Comparison of ENCODE assay signal across 1 cellular context in the genomic region with DNA sequence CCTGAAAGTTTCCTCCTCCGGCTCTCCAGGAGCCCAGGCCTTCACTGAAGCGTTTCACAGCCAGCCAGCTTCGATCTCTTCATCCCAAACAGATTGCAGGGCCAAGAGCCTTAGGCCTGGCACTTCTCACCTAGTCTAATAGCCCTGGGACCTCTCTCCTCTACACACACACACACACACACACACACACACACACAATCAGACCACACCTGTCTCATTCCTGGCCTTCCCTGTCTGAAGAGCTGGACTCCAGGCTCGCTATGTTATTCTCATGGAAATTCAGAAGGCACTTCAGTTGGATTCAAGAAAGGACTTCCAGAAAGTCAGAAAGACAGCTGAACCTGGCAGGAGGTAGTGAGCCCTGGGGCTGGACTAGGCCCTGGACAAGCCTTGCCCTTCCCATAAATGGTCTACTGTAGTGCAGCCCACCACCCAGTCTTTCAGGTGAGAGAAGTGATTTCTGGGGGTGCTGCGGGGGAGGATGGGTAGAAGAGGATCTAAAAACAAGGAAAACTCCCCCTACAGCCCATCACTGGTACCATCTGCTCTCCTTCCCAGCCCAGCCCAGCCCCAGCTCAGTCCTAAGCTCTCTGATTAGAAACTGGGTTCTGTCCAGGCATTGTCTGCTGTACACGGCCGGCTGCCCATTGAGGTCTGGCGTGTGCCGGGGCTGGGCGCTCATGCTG.
A peak's percentile ranks its signal among the peaks of the same experiment; 100 is the strongest.
TF ChIP-seq lines count a peak whose summit lies in the region.

No MANE protein-coding gene starts in this region.

TF ChIP-seq in K562, 482 proteins besides CTCF, POLR2A, EP300 and RAD21 (continued from another document and continues in another):
- TF ChIP-seq, protein P1, sequence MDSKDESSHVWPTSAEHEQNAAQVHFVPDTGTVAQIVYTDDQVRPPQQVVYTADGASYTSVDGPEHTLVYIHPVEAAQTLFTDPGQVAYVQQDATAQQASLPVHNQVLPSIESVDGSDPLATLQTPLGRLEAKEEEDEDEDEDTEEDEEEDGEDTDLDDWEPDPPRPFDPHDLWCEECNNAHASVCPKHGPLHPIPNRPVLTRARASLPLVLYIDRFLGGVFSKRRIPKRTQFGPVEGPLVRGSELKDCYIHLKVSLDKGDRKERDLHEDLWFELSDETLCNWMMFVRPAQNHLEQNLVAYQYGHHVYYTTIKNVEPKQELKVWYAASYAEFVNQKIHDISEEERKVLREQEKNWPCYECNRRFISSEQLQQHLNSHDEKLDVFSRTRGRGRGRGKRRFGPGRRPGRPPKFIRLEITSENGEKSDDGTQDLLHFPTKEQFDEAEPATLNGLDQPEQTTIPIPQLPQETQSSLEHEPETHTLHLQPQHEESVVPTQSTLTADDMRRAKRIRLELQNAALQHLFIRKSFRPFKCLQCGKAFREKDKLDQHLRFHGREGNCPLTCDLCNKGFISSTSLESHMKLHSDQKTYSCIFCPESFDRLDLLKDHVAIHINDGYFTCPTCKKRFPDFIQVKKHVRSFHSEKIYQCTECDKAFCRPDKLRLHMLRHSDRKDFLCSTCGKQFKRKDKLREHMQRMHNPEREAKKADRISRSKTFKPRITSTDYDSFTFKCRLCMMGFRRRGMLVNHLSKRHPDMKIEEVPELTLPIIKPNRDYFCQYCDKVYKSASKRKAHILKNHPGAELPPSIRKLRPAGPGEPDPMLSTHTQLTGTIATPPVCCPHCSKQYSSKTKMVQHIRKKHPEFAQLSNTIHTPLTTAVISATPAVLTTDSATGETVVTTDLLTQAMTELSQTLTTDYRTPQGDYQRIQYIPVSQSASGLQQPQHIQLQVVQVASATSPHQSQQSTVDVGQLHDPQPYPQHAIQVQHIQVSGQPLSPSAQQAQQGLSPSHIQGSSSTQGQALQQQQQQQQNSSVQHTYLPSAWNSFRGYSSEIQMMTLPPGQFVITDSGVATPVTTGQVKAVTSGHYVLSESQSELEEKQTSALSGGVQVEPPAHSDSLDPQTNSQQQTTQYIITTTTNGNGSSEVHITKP (IDR thresholded peaks at IDR 0.05; ENCODE audit: partially characterized antibody) = peak; percentile 55
- TF ChIP-seq HMG20A (CRISPR knock-in tag; conservative IDR thresholded peaks at IDR 0.05) = no peak
- TF ChIP-seq COPS2 (conservative IDR thresholded peaks at IDR 0.05) = no peak
- TF ChIP-seq, protein P2, sequence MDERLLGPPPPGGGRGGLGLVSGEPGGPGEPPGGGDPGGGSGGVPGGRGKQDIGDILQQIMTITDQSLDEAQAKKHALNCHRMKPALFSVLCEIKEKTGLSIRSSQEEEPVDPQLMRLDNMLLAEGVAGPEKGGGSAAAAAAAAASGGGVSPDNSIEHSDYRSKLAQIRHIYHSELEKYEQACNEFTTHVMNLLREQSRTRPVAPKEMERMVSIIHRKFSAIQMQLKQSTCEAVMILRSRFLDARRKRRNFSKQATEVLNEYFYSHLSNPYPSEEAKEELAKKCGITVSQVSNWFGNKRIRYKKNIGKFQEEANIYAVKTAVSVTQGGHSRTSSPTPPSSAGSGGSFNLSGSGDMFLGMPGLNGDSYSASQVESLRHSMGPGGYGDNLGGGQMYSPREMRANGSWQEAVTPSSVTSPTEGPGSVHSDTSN (CRISPR knock-in tag; IDR thresholded peaks at IDR 0.05; ENCODE audit: low read depth) = no peak
- TF ChIP-seq, protein P2 (tag; conservative IDR thresholded peaks at IDR 0.05; ENCODE audit: low read depth) = no peak
- TF ChIP-seq YBX1 (IDR thresholded peaks at IDR 0.05) = no peak
- TF ChIP-seq MYC (IDR thresholded peaks at IDR 0.05; ENCODE audit: low read depth, low read length) = 0 out of 2 replicates have a peak, but pooled peaks have one; percentile 12
- TF ChIP-seq MYC (CRISPR knock-in tag; IDR thresholded peaks at IDR 0.05; ENCODE audit: borderline replicate concordance, low read depth) = no peak
- TF ChIP-seq CXXC5 (CRISPR knock-in tag; IDR thresholded peaks at IDR 0.05) = 0 out of 2 replicates have a peak, but pooled peaks have one; percentile 20
- TF ChIP-seq TFAM (CRISPR knock-in tag; conservative IDR thresholded peaks at IDR 0.05) = no peak
- TF ChIP-seq SMARCA5 (IDR thresholded peaks at IDR 0.05) = peak; percentile 83; the same call in 1 of the 2 replicates
- TF ChIP-seq, protein P3, sequence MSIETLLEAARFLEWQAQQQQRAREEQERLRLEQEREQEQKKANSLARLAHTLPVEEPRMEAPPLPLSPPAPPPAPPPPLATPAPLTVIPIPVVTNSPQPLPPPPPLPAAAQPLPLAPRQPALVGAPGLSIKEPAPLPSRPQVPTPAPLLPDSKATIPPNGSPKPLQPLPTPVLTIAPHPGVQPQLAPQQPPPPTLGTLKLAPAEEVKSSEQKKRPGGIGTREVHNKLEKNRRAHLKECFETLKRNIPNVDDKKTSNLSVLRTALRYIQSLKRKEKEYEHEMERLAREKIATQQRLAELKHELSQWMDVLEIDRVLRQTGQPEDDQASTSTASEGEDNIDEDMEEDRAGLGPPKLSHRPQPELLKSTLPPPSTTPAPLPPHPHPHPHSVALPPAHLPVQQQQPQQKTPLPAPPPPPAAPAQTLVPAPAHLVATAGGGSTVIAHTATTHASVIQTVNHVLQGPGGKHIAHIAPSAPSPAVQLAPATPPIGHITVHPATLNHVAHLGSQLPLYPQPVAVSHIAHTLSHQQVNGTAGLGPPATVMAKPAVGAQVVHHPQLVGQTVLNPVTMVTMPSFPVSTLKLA (conservative IDR thresholded peaks at IDR 0.05) = no peak
- no peak for TF ChIP-seq ZNF174 (CRISPR knock-in tag; IDR thresholded peaks at IDR 0.05)
- TF ChIP-seq MIER1 (IDR thresholded peaks at IDR 0.05; ENCODE audit: low read depth) = no peak
- no peak for TF ChIP-seq SAP30 (IDR thresholded peaks at IDR 0.05; ENCODE audit: borderline replicate concordance, insufficient read depth, low read depth, low read length, poor library complexity, severe bottlenecking)
- no peak for TF ChIP-seq CBX8 (IDR thresholded peaks at IDR 0.05; ENCODE audit: borderline replicate concordance, extremely low read depth, low read depth, low read length, poor library complexity, severe bottlenecking)
- no peak for TF ChIP-seq HDAC8 (tag; IDR thresholded peaks at IDR 0.05)
- no peak for TF ChIP-seq STAT5A (IDR thresholded peaks at IDR 0.05; ENCODE audit: borderline replicate concordance, low read length)
- TF ChIP-seq, protein P4, sequence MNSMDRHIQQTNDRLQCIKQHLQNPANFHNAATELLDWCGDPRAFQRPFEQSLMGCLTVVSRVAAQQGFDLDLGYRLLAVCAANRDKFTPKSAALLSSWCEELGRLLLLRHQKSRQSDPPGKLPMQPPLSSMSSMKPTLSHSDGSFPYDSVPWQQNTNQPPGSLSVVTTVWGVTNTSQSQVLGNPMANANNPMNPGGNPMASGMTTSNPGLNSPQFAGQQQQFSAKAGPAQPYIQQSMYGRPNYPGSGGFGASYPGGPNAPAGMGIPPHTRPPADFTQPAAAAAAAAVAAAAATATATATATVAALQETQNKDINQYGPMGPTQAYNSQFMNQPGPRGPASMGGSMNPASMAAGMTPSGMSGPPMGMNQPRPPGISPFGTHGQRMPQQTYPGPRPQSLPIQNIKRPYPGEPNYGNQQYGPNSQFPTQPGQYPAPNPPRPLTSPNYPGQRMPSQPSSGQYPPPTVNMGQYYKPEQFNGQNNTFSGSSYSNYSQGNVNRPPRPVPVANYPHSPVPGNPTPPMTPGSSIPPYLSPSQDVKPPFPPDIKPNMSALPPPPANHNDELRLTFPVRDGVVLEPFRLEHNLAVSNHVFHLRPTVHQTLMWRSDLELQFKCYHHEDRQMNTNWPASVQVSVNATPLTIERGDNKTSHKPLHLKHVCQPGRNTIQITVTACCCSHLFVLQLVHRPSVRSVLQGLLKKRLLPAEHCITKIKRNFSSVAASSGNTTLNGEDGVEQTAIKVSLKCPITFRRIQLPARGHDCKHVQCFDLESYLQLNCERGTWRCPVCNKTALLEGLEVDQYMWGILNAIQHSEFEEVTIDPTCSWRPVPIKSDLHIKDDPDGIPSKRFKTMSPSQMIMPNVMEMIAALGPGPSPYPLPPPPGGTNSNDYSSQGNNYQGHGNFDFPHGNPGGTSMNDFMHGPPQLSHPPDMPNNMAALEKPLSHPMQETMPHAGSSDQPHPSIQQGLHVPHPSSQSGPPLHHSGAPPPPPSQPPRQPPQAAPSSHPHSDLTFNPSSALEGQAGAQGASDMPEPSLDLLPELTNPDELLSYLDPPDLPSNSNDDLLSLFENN (IDR thresholded peaks at IDR 0.05; ENCODE audit: low read depth in 2 of 2, low read length in 2 of 2) = no peak
- TF ChIP-seq XRCC5 (IDR thresholded peaks at IDR 0.05; ENCODE audit: low read depth, low read length) = no peak
- TF ChIP-seq RBM14 (IDR thresholded peaks at IDR 0.05; ENCODE audit: borderline replicate concordance, insufficient read depth, low read depth, low read length) = no peak
- no peak for TF ChIP-seq CEBPB (tag; IDR thresholded peaks at IDR 0.05)
- TF ChIP-seq SMARCB1 (IDR thresholded peaks at IDR 0.05; ENCODE audit: insufficient read length, low read depth) = no peak
- no peak for TF ChIP-seq SP2 (IDR thresholded peaks at IDR 0.05; ENCODE audit: extremely low read depth, low read depth, low read length, poor library complexity, severe bottlenecking)
- no peak for TF ChIP-seq ZNF354B (CRISPR knock-in tag; IDR thresholded peaks at IDR 0.05)
- no peak for TF ChIP-seq ZNF583 (CRISPR knock-in tag; IDR thresholded peaks at IDR 0.05)
- TF ChIP-seq, protein P5, sequence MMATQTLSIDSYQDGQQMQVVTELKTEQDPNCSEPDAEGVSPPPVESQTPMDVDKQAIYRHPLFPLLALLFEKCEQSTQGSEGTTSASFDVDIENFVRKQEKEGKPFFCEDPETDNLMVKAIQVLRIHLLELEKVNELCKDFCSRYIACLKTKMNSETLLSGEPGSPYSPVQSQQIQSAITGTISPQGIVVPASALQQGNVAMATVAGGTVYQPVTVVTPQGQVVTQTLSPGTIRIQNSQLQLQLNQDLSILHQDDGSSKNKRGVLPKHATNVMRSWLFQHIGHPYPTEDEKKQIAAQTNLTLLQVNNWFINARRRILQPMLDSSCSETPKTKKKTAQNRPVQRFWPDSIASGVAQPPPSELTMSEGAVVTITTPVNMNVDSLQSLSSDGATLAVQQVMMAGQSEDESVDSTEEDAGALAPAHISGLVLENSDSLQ (IDR thresholded peaks at IDR 0.05) = no peak
- TF ChIP-seq, protein P6, sequence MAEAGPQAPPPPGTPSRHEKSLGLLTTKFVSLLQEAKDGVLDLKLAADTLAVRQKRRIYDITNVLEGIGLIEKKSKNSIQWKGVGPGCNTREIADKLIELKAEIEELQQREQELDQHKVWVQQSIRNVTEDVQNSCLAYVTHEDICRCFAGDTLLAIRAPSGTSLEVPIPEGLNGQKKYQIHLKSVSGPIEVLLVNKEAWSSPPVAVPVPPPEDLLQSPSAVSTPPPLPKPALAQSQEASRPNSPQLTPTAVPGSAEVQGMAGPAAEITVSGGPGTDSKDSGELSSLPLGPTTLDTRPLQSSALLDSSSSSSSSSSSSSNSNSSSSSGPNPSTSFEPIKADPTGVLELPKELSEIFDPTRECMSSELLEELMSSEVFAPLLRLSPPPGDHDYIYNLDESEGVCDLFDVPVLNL (CRISPR knock-in tag; IDR thresholded peaks at IDR 0.05; ENCODE audit: low read depth) = no peak
- TF ChIP-seq, protein P7, sequence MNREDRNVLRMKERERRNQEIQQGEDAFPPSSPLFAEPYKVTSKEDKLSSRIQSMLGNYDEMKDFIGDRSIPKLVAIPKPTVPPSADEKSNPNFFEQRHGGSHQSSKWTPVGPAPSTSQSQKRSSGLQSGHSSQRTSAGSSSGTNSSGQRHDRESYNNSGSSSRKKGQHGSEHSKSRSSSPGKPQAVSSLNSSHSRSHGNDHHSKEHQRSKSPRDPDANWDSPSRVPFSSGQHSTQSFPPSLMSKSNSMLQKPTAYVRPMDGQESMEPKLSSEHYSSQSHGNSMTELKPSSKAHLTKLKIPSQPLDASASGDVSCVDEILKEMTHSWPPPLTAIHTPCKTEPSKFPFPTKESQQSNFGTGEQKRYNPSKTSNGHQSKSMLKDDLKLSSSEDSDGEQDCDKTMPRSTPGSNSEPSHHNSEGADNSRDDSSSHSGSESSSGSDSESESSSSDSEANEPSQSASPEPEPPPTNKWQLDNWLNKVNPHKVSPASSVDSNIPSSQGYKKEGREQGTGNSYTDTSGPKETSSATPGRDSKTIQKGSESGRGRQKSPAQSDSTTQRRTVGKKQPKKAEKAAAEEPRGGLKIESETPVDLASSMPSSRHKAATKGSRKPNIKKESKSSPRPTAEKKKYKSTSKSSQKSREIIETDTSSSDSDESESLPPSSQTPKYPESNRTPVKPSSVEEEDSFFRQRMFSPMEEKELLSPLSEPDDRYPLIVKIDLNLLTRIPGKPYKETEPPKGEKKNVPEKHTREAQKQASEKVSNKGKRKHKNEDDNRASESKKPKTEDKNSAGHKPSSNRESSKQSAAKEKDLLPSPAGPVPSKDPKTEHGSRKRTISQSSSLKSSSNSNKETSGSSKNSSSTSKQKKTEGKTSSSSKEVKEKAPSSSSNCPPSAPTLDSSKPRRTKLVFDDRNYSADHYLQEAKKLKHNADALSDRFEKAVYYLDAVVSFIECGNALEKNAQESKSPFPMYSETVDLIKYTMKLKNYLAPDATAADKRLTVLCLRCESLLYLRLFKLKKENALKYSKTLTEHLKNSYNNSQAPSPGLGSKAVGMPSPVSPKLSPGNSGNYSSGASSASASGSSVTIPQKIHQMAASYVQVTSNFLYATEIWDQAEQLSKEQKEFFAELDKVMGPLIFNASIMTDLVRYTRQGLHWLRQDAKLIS (CRISPR knock-in tag; IDR thresholded peaks at IDR 0.05) = no peak
- TF ChIP-seq, protein P8, sequence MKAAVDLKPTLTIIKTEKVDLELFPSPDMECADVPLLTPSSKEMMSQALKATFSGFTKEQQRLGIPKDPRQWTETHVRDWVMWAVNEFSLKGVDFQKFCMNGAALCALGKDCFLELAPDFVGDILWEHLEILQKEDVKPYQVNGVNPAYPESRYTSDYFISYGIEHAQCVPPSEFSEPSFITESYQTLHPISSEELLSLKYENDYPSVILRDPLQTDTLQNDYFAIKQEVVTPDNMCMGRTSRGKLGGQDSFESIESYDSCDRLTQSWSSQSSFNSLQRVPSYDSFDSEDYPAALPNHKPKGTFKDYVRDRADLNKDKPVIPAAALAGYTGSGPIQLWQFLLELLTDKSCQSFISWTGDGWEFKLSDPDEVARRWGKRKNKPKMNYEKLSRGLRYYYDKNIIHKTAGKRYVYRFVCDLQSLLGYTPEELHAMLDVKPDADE (conservative IDR thresholded peaks at IDR 0.05; ENCODE audit: control insufficient read depth, low read depth, low read length) = no peak
- no peak for TF ChIP-seq POLR3A (IDR thresholded peaks at IDR 0.05; ENCODE audit: borderline replicate concordance, extremely low read depth, insufficient read depth, insufficient read length)
- TF ChIP-seq MTF1 (CRISPR knock-in tag; IDR thresholded peaks at IDR 0.05; ENCODE audit: borderline replicate concordance) = no peak
- TF ChIP-seq CTBP1 (IDR thresholded peaks at IDR 0.05; ENCODE audit: borderline replicate concordance) = no peak
- TF ChIP-seq ZEB2 (IDR thresholded peaks at IDR 0.05) = no peak; the same call in 1 of the 2 replicates
